ENCODE assay signal across 8 cellular contexts in genomic region chr4:112312610-112313239, GRCh38. TPM values are rescaled to one million over a fixed set of nuclear protein-coding genes. Genes with fewer than 3 reads are reported as not detected.
DNase-seq lines count a peak whose midpoint lies in the region; ATAC-seq and TF ChIP-seq lines count a peak whose summit lies in the region.

No MANE protein-coding gene starts in this region.

- no peaks in the 10 kb centered on the region for H3K9me3 ChIP-seq in HEK293 (ENCODE audit: control insufficient read depth, insufficient read depth, low read depth, low read length)
- no peaks in the 10 kb centered on the region for H3K9me3 ChIP-seq in naive thymus-derived CD4-positive, alpha-beta T cell (ENCODE audit: control insufficient read depth in 2 of 3, low read length in 3 of 3)
- H3K9me3 ChIP-seq in gastroesophageal sphincter, result no peaks in the 10 kb centered on the region

- peak overlapping the region in 2 of 10 donors; percentile 1 to 13 for H3K4me3 Mint-ChIP-seq in naive thymus-derived CD4-positive, alpha-beta T cell

- H3K27me3 Mint-ChIP-seq in naive thymus-derived CD4-positive, alpha-beta T cell, result no peaks in the 10 kb centered on the region

- H3K27ac ChIP-seq in HEK293 (ENCODE audit: extremely low read depth, low read depth, low read length) (no peak overlapping the region), gastroesophageal sphincter (no peak overlapping the region), brain microvascular endothelial cell (no peak overlapping the region)
- no peak overlapping the region for H3K27ac ChIP-seq in naive thymus-derived CD4-positive, alpha-beta T cell (ENCODE audit: low read depth, low read length)

- TF ChIP-seq POLR2A in gastroesophageal sphincter (IDR thresholded peaks at IDR 0.05), result no peak

- peaks cover 0 to 5% (median 0%) of the 10 kb centered on the region in 11 donors for H3K9me3 Mint-ChIP-seq in naive thymus-derived CD4-positive, alpha-beta T cell

- no peak overlapping the region for H3K4me3 ChIP-seq in HEK293 (ENCODE audit: low read depth, low read length)
- H3K4me3 ChIP-seq in naive thymus-derived CD4-positive, alpha-beta T cell (ENCODE audit: low read length), result no peak overlapping the region
- H3K4me3 ChIP-seq in gastroesophageal sphincter, result no peak overlapping the region
- no peak overlapping the region for H3K4me3 ChIP-seq in brain microvascular endothelial cell (ENCODE audit: low read depth, low read length)

- in situ Hi-C loops in brain microvascular endothelial cell (cut with HindIII; ENCODE audit: low pct_ligation_motif_present, low sequenced_read_pairs), result no loop called here

- 75 to 82% methylated on average over 5 of the region's 5 CpGs for WGBS in gastroesophageal sphincter (ENCODE audit: low coverage in 1 of 2), 2 donors

- H3K27ac Mint-ChIP-seq in naive thymus-derived CD4-positive, alpha-beta T cell, result no peak overlapping the region

- DNase-seq in naive thymus-derived CD4-positive, alpha-beta T cell, result no peak
- DNase-seq in NCI-H69 (lab: John Stamatoyannopoulos, UW) (no peak), brain microvascular endothelial cell (no peak), cerebellum (ENCODE audit: low spot score) (no peak)

- ATAC-seq in GM18907 (IDR thresholded peaks at IDR 0.05; ENCODE audit: unreplicated experiment), result peak; percentile 97
- ATAC-seq in HG03575 (IDR thresholded peaks at IDR 0.05; ENCODE audit: extremely low read depth, insufficient number of reproducible peaks, low FRiP score, unreplicated experiment), result peak; percentile 85
- ATAC-seq in naive thymus-derived CD4-positive, alpha-beta T cell, result peak; percentile 74
- no peak for ATAC-seq in gastroesophageal sphincter

- intact Hi-C loops in naive thymus-derived CD4-positive, alpha-beta T cell (cut with micrococcal nuclease), result no loop called here

- TF ChIP-seq CTCF in HEK293 (tag by site-specific recombination; IDR thresholded peaks at IDR 0.05) (no peak), gastroesophageal sphincter (IDR thresholded peaks at IDR 0.05) (no peak), brain microvascular endothelial cell (IDR thresholded peaks at IDR 0.05; ENCODE audit: low read depth, low read length, missing control alignments) (no peak)

- no peak for TF ChIP-seq EP300 in gastroesophageal sphincter (IDR thresholded peaks at IDR 0.05)

- POLR2A ChIA-PET in HEK293 (lab: Yijun Ruan, JAX), result no interaction called here
- POLR2A ChIA-PET in naive thymus-derived CD4-positive, alpha-beta T cell (lab: Charles Lee), result no interaction called here

- no peaks in the 10 kb centered on the region for H3K4me1 ChIP-seq in HEK293 (ENCODE audit: control insufficient read depth, insufficient read depth, low read length)
- no peaks in the 10 kb centered on the region for H3K4me1 ChIP-seq in naive thymus-derived CD4-positive, alpha-beta T cell (ENCODE audit: control insufficient read depth in 2 of 2, insufficient read depth in 2 of 2, low read length in 2 of 2)
- H3K4me1 ChIP-seq in gastroesophageal sphincter, result peaks cover 0 to 8% (median 4%) of the 10 kb centered on the region in 3 donors

- H3K36me3 ChIP-seq in HEK293 (ENCODE audit: control insufficient read depth in 2 of 2, insufficient read depth in 1 of 2, low read length in 2 of 2) (no peaks in the 10 kb centered on the region), gastroesophageal sphincter (no peaks in the 10 kb centered on the region), brain microvascular endothelial cell (replicated peaks) (no peaks in the 10 kb centered on the region)
- no peaks in the 10 kb centered on the region for H3K36me3 ChIP-seq in naive thymus-derived CD4-positive, alpha-beta T cell (ENCODE audit: control insufficient read depth in 2 of 3, insufficient read depth in 3 of 3, low read length in 3 of 3)

- no peaks in the 10 kb centered on the region for H3K27me3 ChIP-seq in naive thymus-derived CD4-positive, alpha-beta T cell (ENCODE audit: control insufficient read depth in 2 of 2, insufficient read depth in 2 of 2, low read length in 2 of 2)
- H3K27me3 ChIP-seq in gastroesophageal sphincter (no peaks in the 10 kb centered on the region), brain microvascular endothelial cell (replicated peaks) (no peaks in the 10 kb centered on the region)

- CTCF ChIA-PET in HEK293 (lab: Yijun Ruan, JAX), result interaction anchor here (0.6 to 0.8 kb wide), 2 partner anchors 9 to 208 kb away, joined by 3 to 4 read pairs; no protein-coding TSS in a partner anchor
- CTCF ChIA-PET in naive thymus-derived CD4-positive, alpha-beta T cell (lab: Charles Lee), result no interaction called here

- H3K4me1 Mint-ChIP-seq in naive thymus-derived CD4-positive, alpha-beta T cell, result peaks cover 7 to 41% (median 21%) of the 10 kb centered on the region in 7 donors

- H3K36me3 Mint-ChIP-seq in naive thymus-derived CD4-positive, alpha-beta T cell, result peaks cover 0 to 26% (median 16%) of the 10 kb centered on the region in 5 donors

TF ChIP-seq in HEK293, 187 proteins besides CTCF, POLR2A, EP300 and RAD21:
- TF ChIP-seq ZFP41 (tag by site-specific recombination; IDR thresholded peaks at IDR 0.05; ENCODE audit: borderline replicate concordance), result no peak
- no peak for TF ChIP-seq SCRT2 (tag by site-specific recombination; IDR thresholded peaks at IDR 0.05)
- peak; percentile 61; the same call in 1 of the 2 replicates for TF ChIP-seq ZNF449 (tag by site-specific recombination; IDR thresholded peaks at IDR 0.05)
TF ChIP-seq in HEK293: peak in this region for 1.

RNA-seq across cellular contexts. Expression of gene ALPK1, which starts 15.6 kb away (rescaled TPM):
- 10 to 100 TPM; 15.5 to 35.0 (median 19.8) TPM for total RNA-seq in naive thymus-derived CD4-positive, alpha-beta T cell
- polyA plus RNA-seq in naive thymus-derived CD4-positive, alpha-beta T cell, result 1 to 10 TPM; 5.0 to 5.7 TPM
- total RNA-seq in gastroesophageal sphincter, result 10 to 100 TPM; 12.1 to 23.7 (median 16.3) TPM
- 7.2 TPM for total RNA-seq in cerebellum

RNA-seq across cellular contexts. Expression of gene TIFA, which starts 27.0 kb away (rescaled TPM):
- 10 to 100 TPM in 4 of 5 experiments, 1 to 10 TPM in 1; 8.7 to 38.8 (median 12.3) TPM for total RNA-seq in naive thymus-derived CD4-positive, alpha-beta T cell
- 10 to 100 TPM; 11.5 to 19.9 TPM for polyA plus RNA-seq in naive thymus-derived CD4-positive, alpha-beta T cell
- total RNA-seq in gastroesophageal sphincter (10 to 100 TPM in 2 of 4 donors, 1 to 10 TPM in 2; 5.1 to 17.1 (median 9.8) TPM), cerebellum (8.3 TPM)
